Comparison of ENCODE assay signal across 1 cellular context in the genomic region with DNA sequence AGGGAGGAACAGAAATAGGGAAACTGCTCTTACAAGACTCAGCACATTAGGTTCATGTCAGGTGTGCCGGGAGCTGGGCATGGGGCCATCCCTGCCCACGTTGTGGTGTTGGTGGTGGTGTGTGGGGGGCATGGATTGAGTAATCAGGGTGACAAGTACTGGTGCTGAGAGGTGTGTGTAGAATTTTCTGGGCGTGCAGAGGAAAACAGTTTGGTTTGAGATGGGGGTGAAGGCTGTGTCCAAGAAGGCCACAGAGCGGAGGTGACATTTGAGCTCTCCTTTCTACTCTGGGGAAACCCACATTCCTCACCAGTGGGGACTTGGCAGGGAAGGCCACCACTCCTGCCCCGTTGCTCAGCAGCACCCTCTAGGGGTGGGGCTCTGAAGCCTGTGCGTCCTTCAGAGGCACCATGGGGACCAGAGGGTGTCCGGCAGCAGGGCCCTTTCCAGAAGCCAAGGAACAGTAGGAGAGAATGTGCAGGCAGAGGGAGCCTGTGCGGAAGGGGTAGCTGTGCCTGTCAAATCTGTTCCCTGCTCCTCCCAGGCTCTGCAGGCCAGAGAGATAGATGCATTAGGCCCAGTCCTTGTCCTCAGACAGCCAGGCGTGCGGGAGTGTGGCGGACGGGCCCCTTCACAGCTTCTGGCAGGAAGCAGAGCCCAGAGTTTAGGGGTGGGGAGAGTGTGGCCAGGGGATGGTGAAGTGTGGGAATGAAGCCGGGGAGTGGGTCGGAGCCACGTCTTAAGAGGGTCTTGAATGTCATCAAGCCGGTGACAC.
TF ChIP-seq lines count a peak whose summit lies in the region.

No MANE protein-coding gene starts in this region.

TF ChIP-seq in K562, 482 proteins besides CTCF, POLR2A, EP300 and RAD21 (continued from another document and continues in another):
- TF ChIP-seq, protein P1, sequence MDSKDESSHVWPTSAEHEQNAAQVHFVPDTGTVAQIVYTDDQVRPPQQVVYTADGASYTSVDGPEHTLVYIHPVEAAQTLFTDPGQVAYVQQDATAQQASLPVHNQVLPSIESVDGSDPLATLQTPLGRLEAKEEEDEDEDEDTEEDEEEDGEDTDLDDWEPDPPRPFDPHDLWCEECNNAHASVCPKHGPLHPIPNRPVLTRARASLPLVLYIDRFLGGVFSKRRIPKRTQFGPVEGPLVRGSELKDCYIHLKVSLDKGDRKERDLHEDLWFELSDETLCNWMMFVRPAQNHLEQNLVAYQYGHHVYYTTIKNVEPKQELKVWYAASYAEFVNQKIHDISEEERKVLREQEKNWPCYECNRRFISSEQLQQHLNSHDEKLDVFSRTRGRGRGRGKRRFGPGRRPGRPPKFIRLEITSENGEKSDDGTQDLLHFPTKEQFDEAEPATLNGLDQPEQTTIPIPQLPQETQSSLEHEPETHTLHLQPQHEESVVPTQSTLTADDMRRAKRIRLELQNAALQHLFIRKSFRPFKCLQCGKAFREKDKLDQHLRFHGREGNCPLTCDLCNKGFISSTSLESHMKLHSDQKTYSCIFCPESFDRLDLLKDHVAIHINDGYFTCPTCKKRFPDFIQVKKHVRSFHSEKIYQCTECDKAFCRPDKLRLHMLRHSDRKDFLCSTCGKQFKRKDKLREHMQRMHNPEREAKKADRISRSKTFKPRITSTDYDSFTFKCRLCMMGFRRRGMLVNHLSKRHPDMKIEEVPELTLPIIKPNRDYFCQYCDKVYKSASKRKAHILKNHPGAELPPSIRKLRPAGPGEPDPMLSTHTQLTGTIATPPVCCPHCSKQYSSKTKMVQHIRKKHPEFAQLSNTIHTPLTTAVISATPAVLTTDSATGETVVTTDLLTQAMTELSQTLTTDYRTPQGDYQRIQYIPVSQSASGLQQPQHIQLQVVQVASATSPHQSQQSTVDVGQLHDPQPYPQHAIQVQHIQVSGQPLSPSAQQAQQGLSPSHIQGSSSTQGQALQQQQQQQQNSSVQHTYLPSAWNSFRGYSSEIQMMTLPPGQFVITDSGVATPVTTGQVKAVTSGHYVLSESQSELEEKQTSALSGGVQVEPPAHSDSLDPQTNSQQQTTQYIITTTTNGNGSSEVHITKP (IDR thresholded peaks at IDR 0.05; ENCODE audit: partially characterized antibody), result no peak
- TF ChIP-seq, protein P2, sequence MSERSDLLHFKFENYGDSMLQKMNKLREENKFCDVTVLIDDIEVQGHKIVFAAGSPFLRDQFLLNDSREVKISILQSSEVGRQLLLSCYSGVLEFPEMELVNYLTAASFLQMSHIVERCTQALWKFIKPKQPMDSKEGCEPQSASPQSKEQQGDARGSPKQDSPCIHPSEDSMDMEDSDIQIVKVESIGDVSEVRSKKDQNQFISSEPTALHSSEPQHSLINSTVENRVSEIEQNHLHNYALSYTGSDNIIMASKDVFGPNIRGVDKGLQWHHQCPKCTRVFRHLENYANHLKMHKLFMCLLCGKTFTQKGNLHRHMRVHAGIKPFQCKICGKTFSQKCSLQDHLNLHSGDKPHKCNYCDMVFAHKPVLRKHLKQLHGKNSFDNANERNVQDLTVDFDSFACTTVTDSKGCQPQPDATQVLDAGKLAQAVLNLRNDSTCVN (CRISPR knock-in tag; IDR thresholded peaks at IDR 0.05), result no peak
- TF ChIP-seq KHSRP (IDR thresholded peaks at IDR 0.05) (no peak), BCL6 (CRISPR knock-in tag; IDR thresholded peaks at IDR 0.05) (no peak), TFAM (CRISPR knock-in tag; conservative IDR thresholded peaks at IDR 0.05) (no peak), RERE (CRISPR knock-in tag; IDR thresholded peaks at IDR 0.05; ENCODE audit: borderline replicate concordance) (no peak), RBM34 (IDR thresholded peaks at IDR 0.05; ENCODE audit: borderline replicate concordance, insufficient read depth, low read length) (no peak), YBX1 (IDR thresholded peaks at IDR 0.05) (no peak), OTX1 (CRISPR knock-in tag; IDR thresholded peaks at IDR 0.05) (no peak), MAFG (tag; conservative IDR thresholded peaks at IDR 0.05) (no peak), ZNF408 (CRISPR knock-in tag; IDR thresholded peaks at IDR 0.05; ENCODE audit: low read depth) (no peak), ZNF785 (CRISPR knock-in tag; IDR thresholded peaks at IDR 0.05) (no peak), ZNF224 (CRISPR knock-in tag; IDR thresholded peaks at IDR 0.05) (no peak), ZNF212 (CRISPR knock-in tag; IDR thresholded peaks at IDR 0.05) (no peak), KLF13 (tag; IDR thresholded peaks at IDR 0.05; ENCODE audit: borderline replicate concordance, low read depth) (0 out of 2 replicates have a peak, but pooled peaks have one; percentile 32), FOXM1 (IDR thresholded peaks at IDR 0.05; ENCODE audit: low read depth) (no peak; the same call in 1 of the 2 replicates), FOXM1 (CRISPR knock-in tag; IDR thresholded peaks at IDR 0.05; ENCODE audit: low read depth) (no peak), KAT8 (IDR thresholded peaks at IDR 0.05; ENCODE audit: low read depth) (no peak), FOS (IDR thresholded peaks at IDR 0.05; ENCODE audit: extremely low read depth, insufficient read length) (no peak), ZNF830 (CRISPR knock-in tag; IDR thresholded peaks at IDR 0.05) (no peak), ZNF232 (CRISPR knock-in tag; IDR thresholded peaks at IDR 0.05) (no peak), VEZF1 (CRISPR knock-in tag; IDR thresholded peaks at IDR 0.05) (no peak), ZKSCAN3 (CRISPR knock-in tag; IDR thresholded peaks at IDR 0.05) (no peak), SREBF1 (IDR thresholded peaks at IDR 0.05; ENCODE audit: borderline replicate concordance, low read depth, low read length) (no peak), TAF9B (IDR thresholded peaks at IDR 0.05; ENCODE audit: partially characterized antibody) (no peak), ZKSCAN8 (CRISPR knock-in tag; IDR thresholded peaks at IDR 0.05) (no peak), BDP1 (IDR thresholded peaks at IDR 0.05; ENCODE audit: insufficient read depth, insufficient read length) (no peak), TAL1 (IDR thresholded peaks at IDR 0.05) (no peak), ELF2 (CRISPR knock-in tag; IDR thresholded peaks at IDR 0.05) (no peak), KLF16 (IDR thresholded peaks at IDR 0.05) (peak; percentile 62; the same call in 1 of the 2 replicates), BACH1 (tag; IDR thresholded peaks at IDR 0.05) (no peak), SETDB1 (IDR thresholded peaks at IDR 0.05; ENCODE audit: low read length) (no peak), NFE2 (IDR thresholded peaks at IDR 0.05; ENCODE audit: low read depth) (no peak), CHD4 (IDR thresholded peaks at IDR 0.05; ENCODE audit: insufficient read depth, insufficient replicate concordance, low read depth, low read length, poor library complexity, severe bottlenecking) (no peak), POLR3A (IDR thresholded peaks at IDR 0.05; ENCODE audit: borderline replicate concordance, extremely low read depth, insufficient read depth, insufficient read length) (no peak), TEAD4 (IDR thresholded peaks at IDR 0.05; ENCODE audit: low read length) (no peak; the same call in 1 of the 2 replicates), TEAD4 (CRISPR knock-in tag; IDR thresholded peaks at IDR 0.05; ENCODE audit: borderline replicate concordance) (0 out of 2 replicates have a peak, but pooled peaks have one; percentile 41), NCOA2 (IDR thresholded peaks at IDR 0.05; ENCODE audit: partially characterized antibody in 2 of 2) (no peak), ZBTB7A (IDR thresholded peaks at IDR 0.05; ENCODE audit: borderline replicate concordance, control insufficient read depth, low read depth, low read length) (no peak)
- TF ChIP-seq, protein P3, sequence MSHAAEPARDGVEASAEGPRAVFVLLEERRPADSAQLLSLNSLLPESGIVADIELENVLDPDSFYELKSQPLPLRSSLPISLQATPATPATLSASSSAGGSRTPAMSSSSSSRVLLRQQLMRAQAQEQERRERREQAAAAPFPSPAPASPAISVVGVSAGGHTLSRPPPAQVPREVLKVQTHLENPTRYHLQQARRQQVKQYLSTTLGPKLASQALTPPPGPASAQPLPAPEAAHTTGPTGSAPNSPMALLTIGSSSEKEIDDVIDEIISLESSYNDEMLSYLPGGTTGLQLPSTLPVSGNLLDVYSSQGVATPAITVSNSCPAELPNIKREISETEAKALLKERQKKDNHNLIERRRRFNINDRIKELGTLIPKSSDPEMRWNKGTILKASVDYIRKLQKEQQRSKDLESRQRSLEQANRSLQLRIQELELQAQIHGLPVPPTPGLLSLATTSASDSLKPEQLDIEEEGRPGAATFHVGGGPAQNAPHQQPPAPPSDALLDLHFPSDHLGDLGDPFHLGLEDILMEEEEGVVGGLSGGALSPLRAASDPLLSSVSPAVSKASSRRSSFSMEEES (CRISPR knock-in tag; IDR thresholded peaks at IDR 0.05), result no peak
- TF ChIP-seq, protein P4, sequence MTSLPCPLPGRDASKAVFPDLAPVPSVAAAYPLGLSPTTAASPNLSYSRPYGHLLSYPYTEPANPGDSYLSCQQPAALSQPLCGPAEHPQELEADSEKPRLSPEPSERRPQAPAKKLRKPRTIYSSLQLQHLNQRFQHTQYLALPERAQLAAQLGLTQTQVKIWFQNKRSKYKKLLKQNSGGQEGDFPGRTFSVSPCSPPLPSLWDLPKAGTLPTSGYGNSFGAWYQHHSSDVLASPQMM (CRISPR knock-in tag; IDR thresholded peaks at IDR 0.05), result no peak
- TF ChIP-seq, protein P5, sequence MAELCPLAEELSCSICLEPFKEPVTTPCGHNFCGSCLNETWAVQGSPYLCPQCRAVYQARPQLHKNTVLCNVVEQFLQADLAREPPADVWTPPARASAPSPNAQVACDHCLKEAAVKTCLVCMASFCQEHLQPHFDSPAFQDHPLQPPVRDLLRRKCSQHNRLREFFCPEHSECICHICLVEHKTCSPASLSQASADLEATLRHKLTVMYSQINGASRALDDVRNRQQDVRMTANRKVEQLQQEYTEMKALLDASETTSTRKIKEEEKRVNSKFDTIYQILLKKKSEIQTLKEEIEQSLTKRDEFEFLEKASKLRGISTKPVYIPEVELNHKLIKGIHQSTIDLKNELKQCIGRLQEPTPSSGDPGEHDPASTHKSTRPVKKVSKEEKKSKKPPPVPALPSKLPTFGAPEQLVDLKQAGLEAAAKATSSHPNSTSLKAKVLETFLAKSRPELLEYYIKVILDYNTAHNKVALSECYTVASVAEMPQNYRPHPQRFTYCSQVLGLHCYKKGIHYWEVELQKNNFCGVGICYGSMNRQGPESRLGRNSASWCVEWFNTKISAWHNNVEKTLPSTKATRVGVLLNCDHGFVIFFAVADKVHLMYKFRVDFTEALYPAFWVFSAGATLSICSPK (IDR thresholded peaks at IDR 0.05; ENCODE audit: borderline replicate concordance), result no peak
